In genomic region chr19:5031231-5032100, GRCh38 we compare ENCODE assay signal across 1 cellular context.
A peak's percentile ranks its signal among the peaks of the same experiment; 100 is the strongest.
TF ChIP-seq lines count a peak whose summit lies in the region.

No MANE protein-coding gene starts in this region.

TF ChIP-seq in HEK293, 187 proteins besides CTCF, POLR2A, EP300 and RAD21 (continued from another document and continues in another):
- TF ChIP-seq ZNF140 (tag by site-specific recombination; IDR thresholded peaks at IDR 0.05), result no peak
- no peak for TF ChIP-seq ZNF426 (tag by site-specific recombination; IDR thresholded peaks at IDR 0.05)
- no peak for TF ChIP-seq ZNF521 (tag by site-specific recombination; IDR thresholded peaks at IDR 0.05)
- no peak for TF ChIP-seq YY1 (tag by site-specific recombination; IDR thresholded peaks at IDR 0.05)
- TF ChIP-seq ZNF549 (tag by site-specific recombination; IDR thresholded peaks at IDR 0.05), result no peak
- TF ChIP-seq GLIS1 (tag by site-specific recombination; IDR thresholded peaks at IDR 0.05), result peak; percentile 72; the same call in 1 of the 2 replicates
- TF ChIP-seq ZNF791 (tag by site-specific recombination; IDR thresholded peaks at IDR 0.05), result no peak
- 0 out of 2 replicates have a peak, but pooled peaks have one; percentile 22 for TF ChIP-seq ZBTB8A (tag by site-specific recombination; IDR thresholded peaks at IDR 0.05)
- TF ChIP-seq ZNF184 (tag by site-specific recombination; IDR thresholded peaks at IDR 0.05), result no peak
- no peak for TF ChIP-seq ZSCAN18 (tag by site-specific recombination; IDR thresholded peaks at IDR 0.05)
- no peak for TF ChIP-seq ZNF830 (tag by site-specific recombination; IDR thresholded peaks at IDR 0.05; ENCODE audit: low read depth)
- no peak for TF ChIP-seq ZNF302 (tag by site-specific recombination; IDR thresholded peaks at IDR 0.05; ENCODE audit: low read depth)
- no peak for TF ChIP-seq ZSCAN30 (tag by site-specific recombination; IDR thresholded peaks at IDR 0.05)
- no peak for TF ChIP-seq ZNF585B (tag by site-specific recombination; IDR thresholded peaks at IDR 0.05)
- TF ChIP-seq ZNF843 (tag by site-specific recombination; IDR thresholded peaks at IDR 0.05), result no peak
- TF ChIP-seq ZNF660 (tag by site-specific recombination; IDR thresholded peaks at IDR 0.05), result peak; percentile 51; the same call in 1 of the 2 replicates
- TF ChIP-seq ZNF133 (tag by site-specific recombination; IDR thresholded peaks at IDR 0.05), result no peak
- no peak for TF ChIP-seq ZNF391 (tag by site-specific recombination; IDR thresholded peaks at IDR 0.05; ENCODE audit: borderline replicate concordance, low read depth)
- TF ChIP-seq ZNF529 (tag by site-specific recombination; IDR thresholded peaks at IDR 0.05; ENCODE audit: insufficient replicate concordance), result no peak
- no peak for TF ChIP-seq GLI4 (tag by site-specific recombination; IDR thresholded peaks at IDR 0.05)
- no peak for TF ChIP-seq PBX3 (CRISPR knock-in tag; IDR thresholded peaks at IDR 0.05)
- TF ChIP-seq ZNF155 (tag by site-specific recombination; IDR thresholded peaks at IDR 0.05), result no peak
- TF ChIP-seq KLF17 (tag by site-specific recombination; IDR thresholded peaks at IDR 0.05), result no peak
- no peak for TF ChIP-seq PRDM2 (tag by site-specific recombination; IDR thresholded peaks at IDR 0.05; ENCODE audit: borderline replicate concordance)
- TF ChIP-seq ZBTB48 (tag by site-specific recombination; IDR thresholded peaks at IDR 0.05), result no peak
- no peak for TF ChIP-seq ZNF266 (tag by site-specific recombination; IDR thresholded peaks at IDR 0.05; ENCODE audit: low read depth)
- TF ChIP-seq ZNF555 (tag by site-specific recombination; conservative IDR thresholded peaks at IDR 0.05), result no peak
- TF ChIP-seq EGR2 (tag by site-specific recombination; IDR thresholded peaks at IDR 0.05; ENCODE audit: low read depth), result no peak
- TF ChIP-seq ZNF274 (IDR thresholded peaks at IDR 0.05; ENCODE audit: low read length), result no peak
- TF ChIP-seq ZNF274 (tag by site-specific recombination; IDR thresholded peaks at IDR 0.05; ENCODE audit: borderline replicate concordance), result no peak
- peak; percentile 51; the same call in 1 of the 2 replicates for TF ChIP-seq KLF8 (tag by site-specific recombination; IDR thresholded peaks at IDR 0.05)
- TF ChIP-seq WT1 (tag by site-specific recombination; IDR thresholded peaks at IDR 0.05), result no peak
- no peak for TF ChIP-seq ZNF112 (tag by site-specific recombination; IDR thresholded peaks at IDR 0.05)
- no peak for TF ChIP-seq ZNF621 (tag by site-specific recombination; IDR thresholded peaks at IDR 0.05)
- no peak for TF ChIP-seq OVOL3 (tag by site-specific recombination; IDR thresholded peaks at IDR 0.05)
- TF ChIP-seq ZNF280C (tag by site-specific recombination; IDR thresholded peaks at IDR 0.05), result no peak
- no peak for TF ChIP-seq ZNF280D (tag by site-specific recombination; IDR thresholded peaks at IDR 0.05)
- no peak for TF ChIP-seq ZFHX2 (tag by site-specific recombination; conservative IDR thresholded peaks at IDR 0.05)
- no peak for TF ChIP-seq KLF16 (tag by site-specific recombination; IDR thresholded peaks at IDR 0.05)
- no peak for TF ChIP-seq ZBTB7A (tag by site-specific recombination; IDR thresholded peaks at IDR 0.05; ENCODE audit: low read depth)
- no peak for TF ChIP-seq ZSCAN23 (tag by site-specific recombination; IDR thresholded peaks at IDR 0.05)
- TF ChIP-seq AEBP2 (tag by site-specific recombination; IDR thresholded peaks at IDR 0.05; ENCODE audit: borderline replicate concordance), result no peak
- no peak for TF ChIP-seq ZNF776 (tag by site-specific recombination; IDR thresholded peaks at IDR 0.05; ENCODE audit: borderline replicate concordance)
- TF ChIP-seq ZNF837 (tag by site-specific recombination; IDR thresholded peaks at IDR 0.05), result no peak
- no peak for TF ChIP-seq ZBTB44 (tag by site-specific recombination; IDR thresholded peaks at IDR 0.05)
- TF ChIP-seq ZNF692 (tag by site-specific recombination; IDR thresholded peaks at IDR 0.05), result peak; percentile 72; the same call in 1 of the 2 replicates
- TF ChIP-seq ZNF239 (tag by site-specific recombination; IDR thresholded peaks at IDR 0.05), result no peak
- TF ChIP-seq ZNF677 (tag by site-specific recombination; IDR thresholded peaks at IDR 0.05), result no peak
